In genomic region chr6:119349341-119350201, GRCh38 we compare ENCODE assay signal across 8 cellular contexts. TPM values are rescaled to one million over a fixed set of nuclear protein-coding genes. Genes with fewer than 3 reads are reported as not detected.
DNase-seq lines count a peak whose midpoint lies in the region; ATAC-seq lines count a peak whose summit lies in the region.

MAN1A1 (minus strand) TSS chr6:119349761; CDS start chr6:119349065, 696 bp downstream.

- peak within 1 kb of the TSS; percentile 78 for H3K27ac ChIP-seq in ACC112 (ENCODE audit: low read depth, low read length)

- DNase-seq in NCI-H345 treated with DMSO at 0.1 percent for 48 hours (lab: John Stamatoyannopoulos, UW; ENCODE audit: unreplicated experiment), result peak; percentile 48
- DNase-seq in activated CD4-positive, alpha-beta T cell treated with anti-CD3 and anti-CD28 coated beads for 1 hour, result peak; percentile 85
- peak; percentile 93 for DNase-seq in cerebellum (ENCODE audit: low spot score)
- peak; percentile 87 for DNase-seq in kidney tubule cell (ENCODE audit: low spot score)
- DNase-seq in stimulated activated CD4-positive, alpha-beta T cell treated with anti-CD3 and anti-CD28 coated beads, Interleukin-1b, Interleukin-23, amount 100 ng/mL, for 24 hours (ENCODE audit: low read depth in 4 of 4, low spot score in 1 of 4), result peak; percentile 66 to 85 (median 79)

- H3K4me1 ChIP-seq in ACC112 (ENCODE audit: control insufficient read depth, insufficient read depth, low read length, unreplicated experiment), result peaks cover 21% of the 10 kb centered on the region

- no peaks in the 10 kb centered on the region for H3K36me3 ChIP-seq in ACC112 (ENCODE audit: insufficient read depth, low read length)

- no peaks in the 10 kb centered on the region for H3K27me3 ChIP-seq in ACC112 (ENCODE audit: insufficient read depth, low read length)

- peak within 1 kb of the TSS; percentile 80 for H3K4me3 ChIP-seq in ACC112 (ENCODE audit: low read depth, low read length)

- H3K79me2 ChIP-seq in ACC112 (ENCODE audit: control insufficient read depth, insufficient read depth, low read length, unreplicated experiment), result peaks cover 30% of the 10 kb centered on the region

- ATAC-seq in GM18520 (IDR thresholded peaks at IDR 0.05; ENCODE audit: unreplicated experiment) (peak; percentile 78), HG03060 (IDR thresholded peaks at IDR 0.05; ENCODE audit: low read depth, unreplicated experiment) (peak; percentile 42)

- H2AFZ ChIP-seq in ACC112 (ENCODE audit: low read length, unreplicated experiment), result peak within 1 kb of the TSS; percentile 88

RNA-seq across cellular contexts. Expression of gene MAN1A1, which starts in this region (rescaled TPM):
- total RNA-seq in cerebellum, result 31.1 TPM

Comparison
In these comparisons a context has a peak if more than half of its experiments do, and no peak if none do; other contexts are left out.
1. Peak in every context shown above with its lines: DNase-seq, ATAC-seq, H3K4me3 ChIP-seq and H3K27ac ChIP-seq.